Comparison of ENCODE assay signal across 17 cellular contexts in genomic region chr12:131102991-131103609, GRCh38.
DNase-seq lines count a peak whose midpoint lies in the region; ATAC-seq and TF ChIP-seq lines count a peak whose summit lies in the region.
"Had no signal": no experiment of that assay in that cellular context is flagged by ENCODE, and none has a peak within 500 bp of the region (broad histone marks: within the 10 kb centered on the region; RNA-seq: fewer than 3 reads in every experiment).

No MANE protein-coding gene starts in this region.

- ATAC-seq in GM19463 (IDR thresholded peaks at IDR 0.05; ENCODE audit: unreplicated experiment): peak; percentile 55
- ATAC-seq in WTC11: no peak
- no peak for ATAC-seq in HG02588 (IDR thresholded peaks at IDR 0.05; ENCODE audit: unreplicated experiment)
- ATAC-seq: pancreas had no signal

- H3K79me2 ChIP-seq in neural progenitor cell (ENCODE audit: low read depth): no peaks in the 10 kb centered on the region
- H3K79me2 ChIP-seq: hepatocyte had no signal

- H3K4me1 ChIP-seq in neural progenitor cell: peaks cover 18% of the 10 kb centered on the region
- H3K4me1 ChIP-seq: pancreas had no signal

- H3K4me3 ChIP-seq in neural progenitor cell: no peak overlapping the region
- H3K4me3 ChIP-seq: cardiac muscle cell, hepatocyte, pancreas had no signal

- no peaks in the 10 kb centered on the region for H4K20me1 ChIP-seq in neural progenitor cell (ENCODE audit: low read depth)

- peak overlapping the region; percentile 82 for H2AFZ ChIP-seq in neural progenitor cell (replicated peaks)
- H2AFZ ChIP-seq: hepatocyte had no signal

- H3K4me3 Mint-ChIP-seq in WTC11 (no peak overlapping the region), neural progenitor cell (no peak overlapping the region)
- H3K4me3 Mint-ChIP-seq: activated CD4-positive, alpha-beta T cell treated with anti-CD3 and anti-CD28 coated beads, Interleukin-2, amount 10 ng/mL, durations not matched to agents 7 days and 5 days; activated naive CD4-positive, alpha-beta T cell treated with anti-CD3 and anti-CD28 coated beads, Interleukin-2, amount 10 ng/mL, durations not matched to agents 7 days and 5 days had no signal

- no peaks in the 10 kb centered on the region for H3K9me3 ChIP-seq in neural progenitor cell (ENCODE audit: low read depth)
- H3K9me3 ChIP-seq: pancreas had no signal

- peak; percentile 77 for DNase-seq in ELF-1 (ENCODE audit: low read depth, low spot score)
- peak; percentile 11 for DNase-seq in WTC11 (ENCODE audit: low spot score)
- DNase-seq in neural progenitor cell (ENCODE audit: low spot score): peak; percentile 68
- no peak for DNase-seq in stimulated activated CD4-positive, alpha-beta T cell treated with anti-CD3 and anti-CD28 coated beads, Interleukin-15, amount 100 ng/mL, for 24 hours
- no peak for DNase-seq in RKO (ENCODE audit: low spot score)
- DNase-seq in SKM-1 (lab: John Stamatoyannopoulos, UW; ENCODE audit: unreplicated experiment): no peak
- DNase-seq: activated CD4-positive, alpha-beta T cell treated with anti-CD3 and anti-CD28 coated beads, Interleukin-2, amount 10 ng/mL, durations not matched to agents 7 days and 5 days; activated naive CD4-positive, alpha-beta T cell treated with anti-CD3 and anti-CD28 coated beads, Interleukin-2, amount 10 ng/mL, durations not matched to agents 7 days and 5 days; C1 segment of cervical spinal cord; NCI-H146; stimulated activated naive CD4-positive, alpha-beta T cell treated with Interleukin-2 at 50 U/mL for 16 hours; T-helper 1 cell had no signal

- no peaks in the 10 kb centered on the region for H3K4me1 Mint-ChIP-seq in WTC11
- peaks cover 31% of the 10 kb centered on the region for H3K4me1 Mint-ChIP-seq in neural progenitor cell

- H3K36me3 Mint-ChIP-seq in WTC11 (no peaks in the 10 kb centered on the region), neural progenitor cell (no peaks in the 10 kb centered on the region)
- H3K36me3 Mint-ChIP-seq: activated naive CD4-positive, alpha-beta T cell treated with anti-CD3 and anti-CD28 coated beads, Interleukin-2, amount 10 ng/mL, durations not matched to agents 7 days and 5 days had no signal

- H3F3A ChIP-seq in neural progenitor cell (ENCODE audit: low read depth): peaks cover 5% of the 10 kb centered on the region

- H3K27ac Mint-ChIP-seq in WTC11 (no peak overlapping the region), neural progenitor cell (peak overlapping the region; percentile 88)
- H3K27ac Mint-ChIP-seq: activated CD4-positive, alpha-beta T cell treated with anti-CD3 and anti-CD28 coated beads, Interleukin-2, amount 10 ng/mL, durations not matched to agents 7 days and 5 days; activated naive CD4-positive, alpha-beta T cell treated with anti-CD3 and anti-CD28 coated beads, Interleukin-2, amount 10 ng/mL, durations not matched to agents 7 days and 5 days had no signal

- H3K9ac ChIP-seq in neural progenitor cell: no peak overlapping the region

- peak overlapping the region; percentile 27 for H3K4me2 ChIP-seq in neural progenitor cell
- H3K4me2 ChIP-seq: hepatocyte had no signal

- H3K27me3 Mint-ChIP-seq in WTC11 (ENCODE audit: low read depth) (no peaks in the 10 kb centered on the region; the same call in 1 of the 2 replicates), neural progenitor cell (ENCODE audit: insufficient read depth, low read depth) (peaks cover 6% of the 10 kb centered on the region)

- TF ChIP-seq CTCF in WTC11 (IDR thresholded peaks at IDR 0.05): no peak
- no peak for TF ChIP-seq CTCF in neural progenitor cell (IDR thresholded peaks at IDR 0.05)

- H3K27ac ChIP-seq in neural progenitor cell: no peak overlapping the region
- H3K27ac ChIP-seq: cardiac muscle cell, hepatocyte, pancreas had no signal

- CTCF ChIA-PET in WTC11 (lab: Charles Lee): interaction anchor here (0.6 to 5.6 kb wide), 11 partner anchors 8 to 385 kb away, joined by 3 to 98 read pairs (median 6); no protein-coding TSS in a partner anchor

- no peaks in the 10 kb centered on the region for H3K36me3 ChIP-seq in neural progenitor cell
- H3K36me3 ChIP-seq: pancreas had no signal

- H3K27me3 ChIP-seq in neural progenitor cell: no peaks in the 10 kb centered on the region
- H3K27me3 ChIP-seq: cardiac muscle cell, hepatocyte, pancreas had no signal

- H3K9me3 Mint-ChIP-seq in WTC11 (no peaks in the 10 kb centered on the region), neural progenitor cell (peaks cover 9% of the 10 kb centered on the region)
- H3K9me3 Mint-ChIP-seq: activated CD4-positive, alpha-beta T cell treated with anti-CD3 and anti-CD28 coated beads, Interleukin-2, amount 10 ng/mL, durations not matched to agents 7 days and 5 days; activated naive CD4-positive, alpha-beta T cell treated with anti-CD3 and anti-CD28 coated beads, Interleukin-2, amount 10 ng/mL, durations not matched to agents 7 days and 5 days had no signal

- POLR2A ChIA-PET in WTC11 (lab: Charles Lee): no interaction called here

TF ChIP-seq in WTC11, 78 proteins besides CTCF, POLR2A, EP300 and RAD21:
- TF ChIP-seq NR2C2 (CRISPR knock-in tag; IDR thresholded peaks at IDR 0.05) (no peak), TCF7 (CRISPR knock-in tag; IDR thresholded peaks at IDR 0.05; ENCODE audit: low read depth) (no peak), CBFB (CRISPR knock-in tag; IDR thresholded peaks at IDR 0.05; ENCODE audit: low read depth) (no peak), ZNF425 (CRISPR knock-in tag; conservative IDR thresholded peaks at IDR 0.05) (no peak), ZNF219 (CRISPR knock-in tag; IDR thresholded peaks at IDR 0.05; ENCODE audit: borderline replicate concordance) (no peak), KAT7 (CRISPR knock-in tag; IDR thresholded peaks at IDR 0.05; ENCODE audit: borderline replicate concordance) (no peak), ZNF138 (CRISPR knock-in tag; conservative IDR thresholded peaks at IDR 0.05) (no peak)
TF ChIP-seq in WTC11: peak in this region for 0.

Comparison
In these comparisons a context has a peak if more than half of its experiments do, and no peak if none do; other contexts are left out.
1. DNase-seq: peak in ELF-1 (single experiment), WTC11 (single experiment) and neural progenitor cell (single experiment); none in stimulated activated CD4-positive, alpha-beta T cell treated with anti-CD3 and anti-CD28 coated beads, Interleukin-15, amount 100 ng/mL, for 24 hours (single experiment), RKO (single experiment) and SKM-1 (single experiment).